In genomic region chr2:225027061-225027762, GRCh38 we compare ENCODE assay signal across 18 cellular contexts. TPM values are rescaled to one million over a fixed set of nuclear protein-coding genes. Genes with fewer than 3 reads are reported as not detected.
DNase-seq lines count a peak whose midpoint lies in the region; ATAC-seq and TF ChIP-seq lines count a peak whose summit lies in the region.
"Had no signal": no experiment of that assay in that cellular context is flagged by ENCODE, and none has a peak within 500 bp of the region (broad histone marks: within the 10 kb centered on the region; RNA-seq: fewer than 3 reads in every experiment).

No MANE protein-coding gene starts in this region.

- H3K4me1 Mint-ChIP-seq in dendritic cell treated with granulocyte-macrophage colony-stimulating factor and Interleukin-4, amounts not matched to agents 40 ng/mL and 50 ng/mL, for 4 days (ENCODE audit: low read depth) = peaks cover 60% of the 10 kb centered on the region

- H3K27ac ChIP-seq in psoas muscle = no peak overlapping the region
- H3K27ac ChIP-seq in suprapubic skin = no peak overlapping the region
- H3K27ac ChIP-seq: pancreas, SJCRH30 had no signal

- H3K4me3 ChIP-seq in psoas muscle (no peak overlapping the region), suprapubic skin (no peak overlapping the region)
- H3K4me3 ChIP-seq: pancreas, SJCRH30 had no signal

- no peaks in the 10 kb centered on the region for H3K4me1 ChIP-seq in psoas muscle
- no peaks in the 10 kb centered on the region for H3K4me1 ChIP-seq in suprapubic skin

- intact Hi-C loops in dendritic cell treated with granulocyte-macrophage colony-stimulating factor and Interleukin-4, amounts not matched to agents 40 ng/mL and 50 ng/mL, for 4 days (cut with micrococcal nuclease) = no loop called here
- intact Hi-C loops in psoas muscle (cut with DNase I) = no loop called here

- H3K36me3 Mint-ChIP-seq in dendritic cell treated with granulocyte-macrophage colony-stimulating factor and Interleukin-4, amounts not matched to agents 40 ng/mL and 50 ng/mL, for 4 days (ENCODE audit: low read depth) = peaks cover 46% of the 10 kb centered on the region
- H3K36me3 Mint-ChIP-seq: IgD-negative memory B cell had no signal

- H3K36me3 ChIP-seq in psoas muscle (ENCODE audit: insufficient read depth in 1 of 2, low read depth in 1 of 2) (no peaks in the 10 kb centered on the region), suprapubic skin (no peaks in the 10 kb centered on the region)
- H3K36me3 ChIP-seq: pancreas, SJCRH30 had no signal

- no peaks in the 10 kb centered on the region for H3K27me3 Mint-ChIP-seq in dendritic cell treated with granulocyte-macrophage colony-stimulating factor and Interleukin-4, amounts not matched to agents 40 ng/mL and 50 ng/mL, for 4 days
- H3K27me3 Mint-ChIP-seq: IgD-negative memory B cell had no signal

- H3K9me3 ChIP-seq in psoas muscle (no peaks in the 10 kb centered on the region), suprapubic skin (no peaks in the 10 kb centered on the region)
- H3K9me3 ChIP-seq: pancreas, SJCRH30 had no signal

- peak overlapping the region; percentile 65 for H3K27ac Mint-ChIP-seq in dendritic cell treated with granulocyte-macrophage colony-stimulating factor and Interleukin-4, amounts not matched to agents 40 ng/mL and 50 ng/mL, for 4 days

- WGBS in psoas muscle, 3 donors = 91 to 95% (median 92%) methylated on average over 10 of the region's 10 CpGs
- 87% methylated on average over 8 of the region's 10 CpGs for WGBS in suprapubic skin

- peak; percentile 35 for DNase-seq in stimulated activated CD4-positive, alpha-beta T cell treated with anti-CD3 and anti-CD28 coated beads, Interleukin-15, amount 100 ng/mL, for 24 hours
- DNase-seq in stimulated activated CD4-positive, alpha-beta T cell treated with anti-CD3 and anti-CD28 coated beads, Interleukin-4, amount 100 ng/mL, for 24 hours = no peak
- DNase-seq in RPMI7951 (ENCODE audit: low read depth) = peak; percentile 67
- no peak for DNase-seq in psoas muscle
- no peak for DNase-seq in DMS153 (lab: John Stamatoyannopoulos, UW)
- DNase-seq in SHP77 (lab: John Stamatoyannopoulos, UW) = no peak
- no peak for DNase-seq in suprapubic skin (ENCODE audit: low spot score in 2 of 2)
- DNase-seq: activated CD4-positive, CD25-positive, alpha-beta regulatory T cell treated with anti-CD3 and anti-CD28 coated beads, Interleukin-2, amount 50 U/mL, for 72 hours; amygdala; C1 segment of cervical spinal cord; GF-D8; mesendoderm; NCI-H1694; NCI-H526; pancreas; SJCRH30 had no signal

- H3K4me3 Mint-ChIP-seq in dendritic cell treated with granulocyte-macrophage colony-stimulating factor and Interleukin-4, amounts not matched to agents 40 ng/mL and 50 ng/mL, for 4 days = no peak overlapping the region
- H3K4me3 Mint-ChIP-seq: IgD-negative memory B cell had no signal

- no peak for TF ChIP-seq EP300 in suprapubic skin (IDR thresholded peaks at IDR 0.05)

- no peaks in the 10 kb centered on the region for H3K27me3 ChIP-seq in psoas muscle (ENCODE audit: insufficient read depth in 3 of 3, low read length in 2 of 3)
- H3K27me3 ChIP-seq in suprapubic skin = no peaks in the 10 kb centered on the region
- H3K27me3 ChIP-seq: pancreas, SJCRH30 had no signal

- ATAC-seq in psoas muscle = no peak

- TF ChIP-seq CTCF in psoas muscle (IDR thresholded peaks at IDR 0.05) = no peak
- TF ChIP-seq CTCF in suprapubic skin (IDR thresholded peaks at IDR 0.05) = no peak

- H3K9me3 Mint-ChIP-seq in dendritic cell treated with granulocyte-macrophage colony-stimulating factor and Interleukin-4, amounts not matched to agents 40 ng/mL and 50 ng/mL, for 4 days = no peaks in the 10 kb centered on the region
- H3K9me3 Mint-ChIP-seq: IgD-negative memory B cell had no signal

- no peak for TF ChIP-seq POLR2A in suprapubic skin (IDR thresholded peaks at IDR 0.05)

RNA-seq across cellular contexts. Expression of gene DOCK10, which starts 15.1 kb away (rescaled TPM):
- total RNA-seq in RPMI7951 (2014; rRNA removed; shearing (Covaris generic)) = 42.8 and 45.6 TPM in 2 replicates
- total RNA-seq in psoas muscle (1 to 10 TPM in 3 of 4 donors, under 1 TPM in 1; 0.54 to 4.4 (median 2.7) TPM), suprapubic skin (10 to 100 TPM in 3 of 4 donors, 1 to 10 TPM in 1; 8.1 to 35.4 (median 17.2) TPM)
- 1 to 10 TPM in 1 of 3 donors, under 1 TPM in 2; 0.17 to 1.0 (median 0.32) TPM for polyA plus RNA-seq in psoas muscle

Comparison
In these comparisons a context has a peak if more than half of its experiments do, and no peak if none do; other contexts are left out.
1. DNase-seq: peak in stimulated activated CD4-positive, alpha-beta T cell treated with anti-CD3 and anti-CD28 coated beads, Interleukin-15, amount 100 ng/mL, for 24 hours (single experiment) and RPMI7951 (single experiment); none in stimulated activated CD4-positive, alpha-beta T cell treated with anti-CD3 and anti-CD28 coated beads, Interleukin-4, amount 100 ng/mL, for 24 hours (single experiment), psoas muscle (0 of 2), DMS153 (single experiment), SHP77 (0 of 2) and suprapubic skin (0 of 2).